In the genomic region with DNA sequence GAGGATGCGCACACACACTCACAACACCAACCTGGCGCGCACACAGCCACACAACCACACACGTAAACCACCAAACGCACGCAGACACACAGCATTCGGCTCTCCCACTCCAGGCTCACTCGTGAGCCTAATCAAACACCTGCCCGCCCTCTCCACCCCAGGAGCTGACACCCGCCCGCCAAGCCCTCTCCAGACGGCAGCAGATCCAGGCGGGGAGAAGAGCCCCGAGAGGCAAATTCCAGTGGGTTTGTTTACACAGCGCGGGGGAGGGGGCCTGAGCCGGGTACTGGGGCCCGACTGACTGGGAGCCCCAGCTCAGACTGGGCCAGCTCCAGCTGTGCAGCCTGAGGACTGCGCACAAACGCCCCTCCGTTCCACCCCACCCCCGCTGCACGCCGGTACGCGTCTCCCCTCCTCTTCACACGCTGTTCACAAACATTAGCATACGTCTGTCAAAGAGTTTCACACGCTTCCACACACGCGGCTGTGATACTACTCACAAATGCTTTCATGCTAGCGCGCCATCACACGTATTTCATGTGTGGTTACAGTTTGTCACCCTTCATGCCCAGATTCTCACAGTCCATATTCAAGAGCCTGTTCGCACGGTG, we compare ENCODE assay signal across 6 cellular contexts. TPM values are rescaled to one million over a fixed set of nuclear protein-coding genes. Genes with fewer than 3 reads are reported as not detected.
DNase-seq lines count a peak whose midpoint lies in the region; ATAC-seq and TF ChIP-seq lines count a peak whose summit lies in the region.

No MANE protein-coding gene starts in this region.

- H3K9me3 Mint-ChIP-seq in effector memory CD8-positive, alpha-beta T cell = no peaks in the 10 kb centered on the region
- H3K9me3 Mint-ChIP-seq in osteocyte (ENCODE audit: unreplicated experiment) = no peaks in the 10 kb centered on the region

- H3K36me3 Mint-ChIP-seq in effector memory CD8-positive, alpha-beta T cell (ENCODE audit: insufficient read depth) = peaks cover 9% of the 10 kb centered on the region
- H3K36me3 Mint-ChIP-seq in osteocyte (ENCODE audit: unreplicated experiment) = peaks cover under 1% of the 10 kb centered on the region

- H3K4me1 Mint-ChIP-seq in effector memory CD8-positive, alpha-beta T cell (ENCODE audit: low read depth in 2 of 2) = peaks cover 23 to 26% of the 10 kb centered on the region in 2 donors
- H3K4me1 Mint-ChIP-seq in osteocyte (ENCODE audit: unreplicated experiment) = peaks cover 69% of the 10 kb centered on the region

- peak; percentile 87 for ATAC-seq in effector memory CD8-positive, alpha-beta T cell (replicated peaks)
- ATAC-seq in GM21529 (IDR thresholded peaks at IDR 0.05; ENCODE audit: unreplicated experiment) = no peak

- TF ChIP-seq CTCF in osteocyte (IDR thresholded peaks at IDR 0.05) = peak; percentile 7
- TF ChIP-seq CTCF in GM10248 (IDR thresholded peaks at IDR 0.05; ENCODE audit: control extremely low read depth, extremely low read depth, low read depth, missing control alignments) = no peak

- H3K27me3 Mint-ChIP-seq in effector memory CD8-positive, alpha-beta T cell = peaks cover 8 to 72% of the 10 kb centered on the region in 2 donors
- H3K27me3 Mint-ChIP-seq in osteocyte (ENCODE audit: unreplicated experiment) = no peaks in the 10 kb centered on the region

- peak overlapping the region in 1 of 2 donors; percentile 4 for H3K27ac Mint-ChIP-seq in effector memory CD8-positive, alpha-beta T cell
- peak overlapping the region; percentile 92 for H3K27ac Mint-ChIP-seq in osteocyte (ENCODE audit: unreplicated experiment)

- peak overlapping the region; percentile 91 to 92 for H3K4me3 Mint-ChIP-seq in effector memory CD8-positive, alpha-beta T cell
- peak overlapping the region; percentile 73 for H3K4me3 Mint-ChIP-seq in osteocyte (ENCODE audit: unreplicated experiment)

- CTCF ChIA-PET in GM10248 (lab: Yijun Ruan, JAX) = interaction anchor here (1.3 to 1.8 kb wide), 2 partner anchors 35 to 65 kb away, joined by 3 to 4 read pairs; no protein-coding TSS in a partner anchor

- DNase-seq in ELR (ENCODE audit: low read depth) (peak; percentile 20), SHP77 (lab: John Stamatoyannopoulos, UW) (peak; percentile 83 to 86), osteocyte (ENCODE audit: extremely low spot score, unreplicated experiment) (no peak), GM10248 (ENCODE audit: extremely low spot score) (no peak)
- DNase-seq in effector memory CD8-positive, alpha-beta T cell = peak; percentile 28 to 45 (median 42)

- POLR2A ChIA-PET in GM10248 (lab: Yijun Ruan, JAX) = no interaction called here

RNA-seq across cellular contexts. Expression of a gene that starts 1.1 kb away (rescaled TPM):
- total RNA-seq in osteocyte = 29.3 and 31.3 TPM in 2 replicates

RNA-seq across cellular contexts. Expression of a gene that starts 9.1 kb away (rescaled TPM):
- 26.5 and 26.6 TPM in 2 replicates for total RNA-seq in osteocyte

RNA-seq across cellular contexts. Expression of a gene that starts 13.7 kb away (rescaled TPM):
- 61.3 and 64.4 TPM in 2 replicates for total RNA-seq in osteocyte

RNA-seq across cellular contexts. Expression of a gene that starts 46.5 kb away (rescaled TPM):
- total RNA-seq in osteocyte = 190 and 201 TPM in 2 replicates

RNA-seq across cellular contexts. Expression of a gene that starts 47.0 kb away (rescaled TPM):
- total RNA-seq in osteocyte = 6.1 and 7.7 TPM in 2 replicates

Comparison
In these comparisons a context has a peak if more than half of its experiments do, and no peak if none do; other contexts are left out.
1. DNase-seq: peak in ELR (single experiment), SHP77 (2 of 2) and effector memory CD8-positive, alpha-beta T cell (3 of 3); none in osteocyte (single experiment) and GM10248 (single experiment).